8 cellular contexts compared by ENCODE assay signal in genomic region chr2:33476100-33476792, GRCh38. TPM values are rescaled to one million over a fixed set of nuclear protein-coding genes. Genes with fewer than 3 reads are reported as not detected.
DNase-seq lines count a peak whose midpoint lies in the region; ATAC-seq and TF ChIP-seq lines count a peak whose summit lies in the region.

Gene RASGRP3, plus strand, starts transcription at chr2:33476649. Its CDS starts 38,488 bp downstream, at chr2:33515137.

- peaks cover 22% of the 10 kb centered on the region for H3F3A ChIP-seq in DOHH2 (ENCODE audit: control insufficient read depth, insufficient read depth)

- no peak for TF ChIP-seq EP300 in Ishikawa (IDR thresholded peaks at IDR 0.05; ENCODE audit: borderline replicate concordance)

- TF ChIP-seq CTCF in DOHH2 (IDR thresholded peaks at IDR 0.05; ENCODE audit: low read depth, low read length, poor library complexity, severe bottlenecking) (no peak), omental fat pad (IDR thresholded peaks at IDR 0.05) (no peak)

- H3K79me2 ChIP-seq in DOHH2 (ENCODE audit: control insufficient read depth, low read length): peaks cover 47% of the 10 kb centered on the region

- H3K4me3 ChIP-seq in DOHH2 (ENCODE audit: low read length): peak within 1 kb of the TSS; percentile 99

- H3K36me3 Mint-ChIP-seq in activated naive CD4-positive, alpha-beta T cell treated with anti-CD3 and anti-CD28 coated beads, Interleukin-2, amount 50 U/mL, for 24 hours: no peaks in the 10 kb centered on the region

- ATAC-seq in GM21619 (IDR thresholded peaks at IDR 0.05; ENCODE audit: unreplicated experiment) (peak; percentile 46), omental fat pad (ENCODE audit: low FRiP score) (peak; percentile 79)

- H3K4me2 ChIP-seq in DOHH2 (ENCODE audit: low read length): peak within 1 kb of the TSS; percentile 65

- H3K4me3 Mint-ChIP-seq in activated naive CD4-positive, alpha-beta T cell treated with anti-CD3 and anti-CD28 coated beads, Interleukin-2, amount 50 U/mL, for 24 hours: peak within 1 kb of the TSS; percentile 92

- peaks cover 38% of the 10 kb centered on the region for H3K36me3 ChIP-seq in DOHH2 (ENCODE audit: control insufficient read depth, low read length)

- no peaks in the 10 kb centered on the region for H3K27me3 Mint-ChIP-seq in activated naive CD4-positive, alpha-beta T cell treated with anti-CD3 and anti-CD28 coated beads, Interleukin-2, amount 50 U/mL, for 24 hours

- no peak for TF ChIP-seq RAD21 in Ishikawa (IDR thresholded peaks at IDR 0.05; ENCODE audit: low read depth)

- peaks cover 33% of the 10 kb centered on the region for H3K4me1 Mint-ChIP-seq in activated naive CD4-positive, alpha-beta T cell treated with anti-CD3 and anti-CD28 coated beads, Interleukin-2, amount 50 U/mL, for 24 hours

- H3K9me3 Mint-ChIP-seq in activated naive CD4-positive, alpha-beta T cell treated with anti-CD3 and anti-CD28 coated beads, Interleukin-2, amount 50 U/mL, for 24 hours: no peaks in the 10 kb centered on the region

- no peaks in the 10 kb centered on the region for H3K9me3 ChIP-seq in DOHH2 (ENCODE audit: control insufficient read depth, insufficient read depth, low read length)

- H3K4me1 ChIP-seq in DOHH2 (ENCODE audit: control insufficient read depth, low read length): peaks cover 37% of the 10 kb centered on the region

- DNase-seq in SK-N-DZ (ENCODE audit: low spot score): peak; percentile 17
- peak; percentile 80 for DNase-seq in glomerular visceral epithelial cell (ENCODE audit: extremely low spot score)
- peak; percentile 58 for DNase-seq in omental fat pad (ENCODE audit: low spot score)

- no peaks in the 10 kb centered on the region for H3K27me3 ChIP-seq in DOHH2 (ENCODE audit: control insufficient read depth, low read length)

- no peaks in the 10 kb centered on the region for H4K20me1 ChIP-seq in DOHH2 (ENCODE audit: control insufficient read depth, insufficient read depth, low read depth, low read length)

- peak within 1 kb of the TSS; percentile 87 for H3K27ac ChIP-seq in DOHH2 (ENCODE audit: low read depth, low read length)
- H3K27ac ChIP-seq in temporal lobe (ENCODE audit: low read depth, low read length): peak within 1 kb of the TSS; percentile 98

- H3K27ac Mint-ChIP-seq in activated naive CD4-positive, alpha-beta T cell treated with anti-CD3 and anti-CD28 coated beads, Interleukin-2, amount 50 U/mL, for 24 hours: peak within 1 kb of the TSS; percentile 98

- no peaks in the 10 kb centered on the region for H3K9me2 ChIP-seq in DOHH2 (replicated peaks; ENCODE audit: control insufficient read depth, low read length)

TF ChIP-seq in Ishikawa, 13 proteins besides CTCF, POLR2A, EP300 and RAD21:
- TF ChIP-seq NFIC (IDR thresholded peaks at IDR 0.05) (no peak; the same call in 1 of the 2 replicates), TCF12 (IDR thresholded peaks at IDR 0.05; ENCODE audit: low read depth) (no peak), USF1 (IDR thresholded peaks at IDR 0.05) (peak; percentile 39; the same call in 1 of the 2 replicates), MAX (IDR thresholded peaks at IDR 0.05) (peak; percentile 65)

RNA-seq across cellular contexts. Expression of gene RASGRP3, which starts in this region (rescaled TPM):
- polyA plus RNA-seq in SK-N-DZ (2014; cell fraction: cytosol; rRNA removed): not detected in 2 replicates
- polyA plus RNA-seq in SK-N-DZ (2014; cell fraction: nucleus; rRNA removed): not detected in 2 replicates
- total RNA-seq in omental fat pad (10 to 100 TPM; 11.8 to 42.2 (median 26.1) TPM), temporal lobe (5.4 TPM)

Comparison
In these comparisons a context has a peak if more than half of its experiments do, and no peak if none do; other contexts are left out.
1. Peak in every context shown above with its lines: DNase-seq, ATAC-seq, H3K4me3 ChIP-seq and H3K27ac ChIP-seq.
2. DNase-seq: peak in every context shown above with its lines; median percentile 80 in glomerular visceral epithelial cell; 58 in omental fat pad; 17 in SK-N-DZ.